In the genomic region with DNA sequence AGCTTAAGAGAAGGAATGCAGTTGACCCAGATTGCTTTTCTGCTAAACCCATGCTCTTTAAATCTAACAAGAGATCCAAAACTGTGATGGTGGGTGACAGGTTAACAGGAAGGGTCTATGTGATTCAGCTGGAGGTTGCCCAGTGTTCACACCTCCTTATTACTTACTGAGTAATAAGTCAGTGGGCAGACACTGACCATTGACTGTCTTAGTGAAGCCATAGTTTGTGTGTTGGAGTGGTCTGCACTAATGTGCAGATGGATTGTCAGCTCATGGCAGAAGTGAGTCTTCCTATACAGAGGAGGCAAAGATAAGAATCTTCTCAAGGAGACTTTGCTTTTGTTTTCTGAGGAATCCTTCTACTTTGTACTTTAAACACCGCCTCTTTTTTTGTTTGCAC, we compare ENCODE assay signal across 10 cellular contexts. TPM values are rescaled to one million over a fixed set of nuclear protein-coding genes. Genes with fewer than 3 reads are reported as not detected.
DNase-seq lines count a peak whose midpoint lies in the region; ATAC-seq, FAIRE-seq and TF ChIP-seq lines count a peak whose summit lies in the region.
"Had no signal": no experiment of that assay in that cellular context is flagged by ENCODE, and none has a peak within 500 bp of the region (broad histone marks: within the 10 kb centered on the region; RNA-seq: fewer than 3 reads in every experiment).

No MANE protein-coding gene starts in this region.

- H3K4me1 Mint-ChIP-seq in HFFc6 (ENCODE audit: low read depth) = peaks cover 35% of the 10 kb centered on the region

- peaks cover 31% of the 10 kb centered on the region for H3K79me2 ChIP-seq in K562 (ENCODE audit: control insufficient read depth, insufficient read depth, low read length)

- H3K27ac Mint-ChIP-seq in HFFc6 = peak overlapping the region; percentile 96

- TF ChIP-seq POLR2A in A549 (IDR thresholded peaks at IDR 0.05; ENCODE audit: low read length) (no peak), K562 (conservative IDR thresholded peaks at IDR 0.05) (no peak)

- H3K9me1 ChIP-seq in K562 (ENCODE audit: control insufficient read depth, insufficient read depth, low read length) = no peaks in the 10 kb centered on the region

- H3K27ac ChIP-seq in A549 (peak overlapping the region; percentile 95 to 98; a peak in 5 of 6 replicates), K562 (ENCODE audit: extremely low read depth, low read depth, low read length) (0 out of 3 replicates have a peak overlapping the region, but pooled peaks have one; percentile 7), mesodermal cell (ENCODE audit: low read depth, low read length, severe bottlenecking) (no peak overlapping the region)

- intact Hi-C loops in K562 (cut with micrococcal nuclease) = loop anchor here (5.0 to 10.0 kb wide), 3 partner anchors 111 to 288 kb away; partner anchors contain the start of genes DCK and MOB1B

- peak overlapping the region; percentile 98 for H3K4me3 Mint-ChIP-seq in HFFc6

- H3K9ac ChIP-seq in K562 (ENCODE audit: insufficient read depth in 1 of 2, low read depth in 2 of 2, low read length in 2 of 2) = peak overlapping the region in 1 of 2 experiments; percentile 79; a peak in 2 of 4 replicates

- no peak for FAIRE-seq in A549 (lab: Jason Lieb, UNC)
- no peak for FAIRE-seq in K562 (lab: Jason Lieb, UNC)

- in situ Hi-C loops in K562 (cut with MboI) = no loop called here

- TF ChIP-seq RAD21 in A549 (conservative IDR thresholded peaks at IDR 0.05 in 1 of 2, IDR thresholded peaks at IDR 0.05 in 1 of 2) = no peak
- no peak for TF ChIP-seq RAD21 in K562 (CRISPR knock-in tag; conservative IDR thresholded peaks at IDR 0.05 in 1 of 2, IDR thresholded peaks at IDR 0.05 in 1 of 2)

- peak overlapping the region; percentile 87 for H3K4me2 ChIP-seq in A549
- H3K4me2 ChIP-seq in K562 (ENCODE audit: insufficient read depth, low read length) = peak overlapping the region; percentile 81

- no peaks in the 10 kb centered on the region for H3K27me3 ChIP-seq in K562 (ENCODE audit: control insufficient read depth in 2 of 2, insufficient read depth in 2 of 2, low read length in 2 of 2)

- TF ChIP-seq CTCF in A549 (IDR thresholded peaks at IDR 0.05) = no peak
- no peak for TF ChIP-seq CTCF in HFFc6 (IDR thresholded peaks at IDR 0.05)
- TF ChIP-seq CTCF in K562 (IDR thresholded peaks at IDR 0.05 in 2 of 3, conservative IDR thresholded peaks at IDR 0.05 in 1 of 3; ENCODE audit: insufficient read depth in 2 of 3, low read depth in 1 of 3, low read length in 3 of 3) = no peak

- H3K4me1 ChIP-seq in A549 (peaks cover 35% of the 10 kb centered on the region), K562 (replicated peaks in 1 of 2; ENCODE audit: control insufficient read depth in 2 of 2, insufficient read depth in 2 of 2, low read length in 2 of 2) (peaks cover 15% of the 10 kb centered on the region in 2 experiments; a peak in 4 of 5 replicates), mesodermal cell (ENCODE audit: control insufficient read depth, insufficient read depth, low read length, poor library complexity, severe bottlenecking) (peaks cover 6% of the 10 kb centered on the region)

- H3K9me3 Mint-ChIP-seq in HFFc6 = no peaks in the 10 kb centered on the region

- H2AFZ ChIP-seq in K562 (ENCODE audit: low read depth, low read length) = peak overlapping the region; percentile 98; the same call in 1 of the 2 replicates

- no peaks in the 10 kb centered on the region for H4K20me1 ChIP-seq in K562 (replicated peaks; ENCODE audit: control insufficient read depth, insufficient read depth, low read length)

- TF ChIP-seq EP300 in A549 (IDR thresholded peaks at IDR 0.05) (no peak), K562 (IDR thresholded peaks at IDR 0.05; ENCODE audit: low read length) (no peak)

- H3K36me3 Mint-ChIP-seq in HFFc6 (ENCODE audit: low read depth) = no peaks in the 10 kb centered on the region

- H3K4me3 ChIP-seq in A549 (peak overlapping the region; percentile 98), K562 (peak overlapping the region; percentile 79; the same call in 1 of the 2 replicates), mesodermal cell (ENCODE audit: extremely low read depth, insufficient read depth, low read length, poor library complexity, severe bottlenecking) (peak overlapping the region; percentile 73)

- H3K36me3 ChIP-seq in K562 (ENCODE audit: control insufficient read depth, insufficient read depth, low read length) (no peaks in the 10 kb centered on the region), mesodermal cell (ENCODE audit: control insufficient read depth, insufficient read depth, low read length) (peaks cover 7% of the 10 kb centered on the region)

- CTCF ChIA-PET in A549 (lab: Yijun Ruan, JAX) (interaction anchor here (1.0 kb wide), 2 partner anchors 16 to 55 kb away, joined by 3 read pairs; no protein-coding TSS in a partner anchor), K562 (lab: Yijun Ruan, JAX; ENCODE audit: low intra/inter-chr PET ratio) (no interaction called here)

- BruUV-seq in K562 (replicated peaks; lab: Mats Ljungman, UMichigan) = no TSS peak

- H3K9me3 ChIP-seq in A549 = no peaks in the 10 kb centered on the region
- no peaks in the 10 kb centered on the region for H3K9me3 ChIP-seq in K562 (replicated peaks; ENCODE audit: control insufficient read depth, insufficient read depth, low read depth, low read length)
- H3K9me3 ChIP-seq in mesodermal cell (ENCODE audit: control insufficient read depth, low read length) = no peaks in the 10 kb centered on the region

- 96% methylated on average over 1 of the region's 1 CpG for whole genome bisulfite sequencing in A549 (ENCODE audit: missing lambda C conversion rate)
- WGBS in K562 (ENCODE audit: insufficient coverage, low coverage, missing lambda C conversion rate) = 13% methylated on average over 1 of the region's 1 CpG
- no CpG with 5 or more reads among the region's 1 CpG for WGBS in mesodermal cell (ENCODE audit: insufficient coverage in 2 of 2), 2 experiments

- DNase-seq in A549 (ENCODE audit: low read depth in 1 of 2, low spot score in 1 of 2) (no peak), HFFc6 (no peak), K562 (ENCODE audit: extremely low read depth in 1 of 4, low spot score in 3 of 4) (peak in 1 of 4 experiments; percentile 32), T1000 (lab: John Stamatoyannopoulos, UW) (no peak), superior temporal gyrus (ENCODE audit: extremely low spot score) (no peak), nucleus accumbens (lab: John Stamatoyannopoulos, UW) (no peak)

- ATAC-seq in A549 (no peak), K562 (no peak), HG03571 (IDR thresholded peaks at IDR 0.05; ENCODE audit: unreplicated experiment) (no peak)

- POLR2A ChIA-PET in A549 (lab: Yijun Ruan, JAX) = interaction anchor here (1.3 to 2.0 kb wide), 4 partner anchors 8 to 195 kb away, joined by 4 to 7 read pairs (median 6); partner anchors contain the start of genes MOB1B and RUFY3
- POLR2A ChIA-PET in K562 (lab: Yijun Ruan, JAX) = interaction anchor here (0.6 to 2.5 kb wide), 7 partner anchors 12 to 305 kb away, joined by 3 to 10 read pairs (median 3); no protein-coding TSS in a partner anchor

- no peaks in the 10 kb centered on the region for H3K27me3 Mint-ChIP-seq in HFFc6 (ENCODE audit: insufficient read depth)

RNA-seq across cellular contexts. Expression of gene RUFY3, which starts 15.2 kb away (rescaled TPM):
- polyA plus RNA-seq in A549 (2011; rRNA removed) (17.7 and 20.8 TPM in 2 replicates), A549 (2017; fragmentation: RNase III; extraction: RNeasy Plus Mini Kit Qiagen cat#74134 plus additional on column Dnase treatment) (8.1 to 8.7 TPM (median 8.1 TPM) in 3 replicates), K562 (2011; rRNA removed) (18.2 and 21.5 TPM in 2 replicates), K562 (2014; fragmentation: Illumina TruSeq; extraction: Trizol) (16.0 and 18.6 TPM in 2 replicates), K562 (2014; fragmentation: Nextera tagmentation; extraction: Ambion mirVana) (1 to 10 TPM; 4.2 to 4.5 TPM), K562 (2014; rRNA removed) (15.1 and 15.4 TPM in 2 replicates)
- polyA plus RNA-seq in A549 (2012; cell fraction: cytosol; rRNA removed) = 4.0 and 5.1 TPM in 2 replicates
- 5.9 and 7.1 TPM in 2 replicates for polyA plus RNA-seq in A549 (2012; cell fraction: nucleus; rRNA removed)
- 7.4 and 11.2 TPM in 2 replicates for polyA minus RNA-seq in A549 (2011; rRNA and poly(A)+ RNA removed)
- total RNA-seq in HFFc6 (2021; fragmentation: NEBNext Ultra II Directional; extraction: Animal tissue kit (Norgen Biotek cat#: 25700)) = 10 to 100 TPM; 35.7 to 44.8 (median 38.4) TPM
- 17.6 and 69.3 TPM in 2 replicates for total RNA-seq in K562 (2011; cell fraction: chromatin; rRNA removed; ENCODE audit: low replicate concordance)
- total RNA-seq in K562 (2011; cell fraction: nucleolus; rRNA removed) = 10.0 and 18.6 TPM in 2 replicates
- 28.0 and 44.3 TPM in 2 replicates for total RNA-seq in K562 (2011; cell fraction: nucleoplasm; rRNA removed)
- total RNA-seq in K562 (2014; rRNA removed) (20.0 and 22.2 TPM in 2 replicates), K562 (2014; rRNA removed; fragmentation: Illumina TruSeq; extraction: Trizol) (28.1 and 30.8 TPM in 2 replicates), K562 (2015; rRNA removed; fragmentation: Illumina TruSeq; extraction: Trizol) (25.0 and 25.3 TPM in 2 replicates), K562 (2021) (24.0 and 31.1 TPM in 2 replicates)
- polyA plus RNA-seq in K562 (2011; cell fraction: cytosol; rRNA removed) = 4.5 and 4.7 TPM in 2 replicates
- polyA plus RNA-seq in K562 (2011; cell fraction: nucleus; rRNA removed) = 28.3 and 29.4 TPM in 2 replicates
- polyA plus RNA-seq in K562 (2012) = 11.2 and 23.7 TPM in 2 replicates
- 19.9 and 21.8 TPM in 2 replicates for polyA minus RNA-seq in K562 (2011; rRNA and poly(A)+ RNA removed)
- 9.9 and 16.1 TPM in 2 replicates for polyA minus RNA-seq in K562 (2011; cell fraction: cytosol; rRNA and poly(A)+ RNA removed)
- polyA minus RNA-seq in K562 (2011; cell fraction: nucleus; rRNA and poly(A)+ RNA removed) = 13.6 and 17.3 TPM in 2 replicates
- 56.2 TPM for polyA plus RNA-seq in mesodermal cell (2013, experiment 1 of 2)
- polyA plus RNA-seq in mesodermal cell (2013, experiment 2 of 2) = 52.7 TPM

RNA-seq across cellular contexts. Expression of gene UTP3, which starts 18.2 kb away (rescaled TPM):
- polyA plus RNA-seq in A549 (2011; rRNA removed) = 19.0 and 24.8 TPM in 2 replicates
- polyA plus RNA-seq in A549 (2012; cell fraction: cytosol; rRNA removed) = 15.2 and 19.6 TPM in 2 replicates
- polyA plus RNA-seq in A549 (2012; cell fraction: nucleus; rRNA removed) = 9.3 and 9.9 TPM in 2 replicates
- polyA plus RNA-seq in A549 (2017; fragmentation: RNase III; extraction: RNeasy Plus Mini Kit Qiagen cat#74134 plus additional on column Dnase treatment) = 44.6 to 46.2 TPM (median 45.2 TPM) in 3 replicates
- polyA minus RNA-seq in A549 (2011; rRNA and poly(A)+ RNA removed) = 3.6 and 4.1 TPM in 2 replicates
- 10 to 100 TPM; 38.8 to 48.0 (median 43.1) TPM for total RNA-seq in HFFc6 (2021; fragmentation: NEBNext Ultra II Directional; extraction: Animal tissue kit (Norgen Biotek cat#: 25700))
- total RNA-seq in K562 (2011; cell fraction: chromatin; rRNA removed; ENCODE audit: low replicate concordance) = 6.4 and 21.4 TPM in 2 replicates
- total RNA-seq in K562 (2011; cell fraction: nucleolus; rRNA removed) = 6.3 and 6.5 TPM in 2 replicates
- 10.2 and 12.8 TPM in 2 replicates for total RNA-seq in K562 (2011; cell fraction: nucleoplasm; rRNA removed)
- total RNA-seq in K562 (2014; rRNA removed) = 32.2 and 34.0 TPM in 2 replicates
- total RNA-seq in K562 (2014; rRNA removed; fragmentation: Illumina TruSeq; extraction: Trizol) = 34.5 and 35.0 TPM in 2 replicates
- 30.6 and 32.4 TPM in 2 replicates for total RNA-seq in K562 (2015; rRNA removed; fragmentation: Illumina TruSeq; extraction: Trizol)
- total RNA-seq in K562 (2021) = 33.4 and 38.8 TPM in 2 replicates
- polyA plus RNA-seq in K562 (2011; rRNA removed) = 17.2 and 30.9 TPM in 2 replicates
- 12.1 and 15.7 TPM in 2 replicates for polyA plus RNA-seq in K562 (2011; cell fraction: cytosol; rRNA removed)
- polyA plus RNA-seq in K562 (2011; cell fraction: nucleus; rRNA removed) = 7.1 and 7.7 TPM in 2 replicates
- polyA plus RNA-seq in K562 (2012) = 35.7 and 50.1 TPM in 2 replicates
- polyA plus RNA-seq in K562 (2014; fragmentation: Illumina TruSeq; extraction: Trizol) = 59.1 and 69.3 TPM in 2 replicates
- polyA plus RNA-seq in K562 (2014; fragmentation: Nextera tagmentation; extraction: Ambion mirVana) = 10 to 100 TPM; 11.9 to 12.4 TPM
- polyA plus RNA-seq in K562 (2014; rRNA removed) = 54.6 and 64.8 TPM in 2 replicates
- polyA minus RNA-seq in K562 (2011; rRNA and poly(A)+ RNA removed) = 12.6 and 17.2 TPM in 2 replicates
- 6.4 and 9.3 TPM in 2 replicates for polyA minus RNA-seq in K562 (2011; cell fraction: cytosol; rRNA and poly(A)+ RNA removed)
- polyA minus RNA-seq in K562 (2011; cell fraction: nucleus; rRNA and poly(A)+ RNA removed) = 4.4 and 8.4 TPM in 2 replicates
- polyA plus RNA-seq in mesodermal cell (2013, experiment 1 of 2) = 28.0 TPM
- 31.3 TPM for polyA plus RNA-seq in mesodermal cell (2013, experiment 2 of 2)

RNA-seq across cellular contexts. Expression of gene JCHAIN, which starts 40.2 kb away (rescaled TPM):
- polyA plus RNA-seq in A549 (2011; rRNA removed) = 0.22 and 0.50 TPM in 2 replicates
- not detected in 2 replicates for polyA plus RNA-seq in A549 (2012; cell fraction: cytosol; rRNA removed)
- polyA plus RNA-seq in A549 (2012; cell fraction: nucleus; rRNA removed) = not detected in 2 replicates
- 0.09 to 0.17 TPM (median 0.15 TPM) in 3 replicates for polyA plus RNA-seq in A549 (2017; fragmentation: RNase III; extraction: RNeasy Plus Mini Kit Qiagen cat#74134 plus additional on column Dnase treatment)
- polyA minus RNA-seq in A549 (2011; rRNA and poly(A)+ RNA removed) = not detected in 2 replicates
- 1 to 10 TPM in 1 of 6 experiments, under 1 TPM in 4, not detected in 1; 0.15 to 1.3 (median 0.46) TPM for total RNA-seq in HFFc6 (2021; fragmentation: NEBNext Ultra II Directional; extraction: Animal tissue kit (Norgen Biotek cat#: 25700))
- total RNA-seq in K562 (2011; cell fraction: chromatin; rRNA removed; ENCODE audit: low replicate concordance) = not detected in 2 replicates
- not detected in 2 replicates for total RNA-seq in K562 (2011; cell fraction: nucleolus; rRNA removed)
- not detected in 2 replicates for total RNA-seq in K562 (2011; cell fraction: nucleoplasm; rRNA removed)
- total RNA-seq in K562 (2014; rRNA removed) = not detected in 2 replicates
- total RNA-seq in K562 (2014; rRNA removed; fragmentation: Illumina TruSeq; extraction: Trizol) = not detected in 2 replicates
- not detected in 2 replicates for total RNA-seq in K562 (2015; rRNA removed; fragmentation: Illumina TruSeq; extraction: Trizol)
- 0.27 and 0.33 TPM in 2 replicates for total RNA-seq in K562 (2021)
- polyA plus RNA-seq in K562 (2011; rRNA removed) = 0.08 TPM in 1 of 2 replicates, not detected in the other
- polyA plus RNA-seq in K562 (2011; cell fraction: cytosol; rRNA removed) = not detected in 2 replicates
- not detected in 2 replicates for polyA plus RNA-seq in K562 (2011; cell fraction: nucleus; rRNA removed)
- polyA plus RNA-seq in K562 (2012) = 0.08 and 0.40 TPM in 2 replicates
- 0.32 TPM in 1 of 2 replicates, not detected in the other for polyA plus RNA-seq in K562 (2014; fragmentation: Illumina TruSeq; extraction: Trizol)
- polyA plus RNA-seq in K562 (2014; fragmentation: Nextera tagmentation; extraction: Ambion mirVana) = under 1 TPM; 0.04 to 0.20 TPM
- 0.68 TPM in 1 of 2 replicates, not detected in the other for polyA plus RNA-seq in K562 (2014; rRNA removed)
- polyA minus RNA-seq in K562 (2011; rRNA and poly(A)+ RNA removed) = not detected in 2 replicates
- not detected in 2 replicates for polyA minus RNA-seq in K562 (2011; cell fraction: cytosol; rRNA and poly(A)+ RNA removed)
- not detected in 2 replicates for polyA minus RNA-seq in K562 (2011; cell fraction: nucleus; rRNA and poly(A)+ RNA removed)
- polyA plus RNA-seq in mesodermal cell (2013, experiment 1 of 2) = not detected
- polyA plus RNA-seq in mesodermal cell (2013, experiment 2 of 2) = not detected
- total RNA-seq: pulmonary artery endothelial cell; T-helper 1 cell treated with Interleukin-12 subunit alpha and Interleukin-12 subunit beta and Interleukin-4 antibody, amounts not matched to agents 30 ng/mL and 1 ng/mL, for 36 hours had no signal
